ENCODE assay signal across 8 cellular contexts in genomic region chr3:187737401-187738088, GRCh38. TPM values are rescaled to one million over a fixed set of nuclear protein-coding genes. Genes with fewer than 3 reads are reported as not detected.
DNase-seq lines count a peak whose midpoint lies in the region; ATAC-seq and TF ChIP-seq lines count a peak whose summit lies in the region.

No MANE protein-coding gene starts in this region.

- H3K27me3 ChIP-seq in iPS-15b (ENCODE audit: control insufficient read depth, insufficient read depth, low read length), result peaks cover 31% of the 10 kb centered on the region

- H3K27me3 Mint-ChIP-seq in brain, result peaks cover 32% of the 10 kb centered on the region

- peaks cover 60% of the 10 kb centered on the region for H3K4me1 Mint-ChIP-seq in brain

- peaks cover 16% of the 10 kb centered on the region for H3K4me1 ChIP-seq in iPS-15b (ENCODE audit: control insufficient read depth, insufficient read depth, low read length)

- H3K4me3 ChIP-seq in iPS-15b (ENCODE audit: low read depth, low read length) (peak overlapping the region; percentile 90), retinal pigment epithelial cell (ENCODE audit: low read length) (peak overlapping the region; percentile 81)

- no peaks in the 10 kb centered on the region for H3K9me3 ChIP-seq in iPS-15b (ENCODE audit: control insufficient read depth, insufficient read depth, low read length)

- H3K36me3 ChIP-seq in iPS-15b (ENCODE audit: control insufficient read depth, insufficient read depth, low read length), result no peaks in the 10 kb centered on the region

- peaks cover 6% of the 10 kb centered on the region for H3K36me3 Mint-ChIP-seq in brain

- TF ChIP-seq CTCF in brain (conservative IDR thresholded peaks at IDR 0.05) (no peak), retinal pigment epithelial cell (conservative IDR thresholded peaks at IDR 0.05; ENCODE audit: low read depth, low read length) (no peak)

- peak; percentile 34 for DNase-seq in NCI-H82 (lab: John Stamatoyannopoulos, UW)
- no peak for DNase-seq in NCI-H82 treated with DMSO at 0.1 percent for 48 hours (lab: John Stamatoyannopoulos, UW; ENCODE audit: unreplicated experiment)
- peak; percentile 39 for DNase-seq in SK-N-DZ (ENCODE audit: low spot score)
- no peak for DNase-seq in retinal pigment epithelial cell (ENCODE audit: low read depth)
- no peak for DNase-seq in T1000 (lab: John Stamatoyannopoulos, UW)

- H3K9ac ChIP-seq in iPS-15b (ENCODE audit: low read depth, low read length), result peak overlapping the region; percentile 50

- peak overlapping the region in 4 of 5 experiments; percentile 15 to 100 (median 86) for H3K27ac Mint-ChIP-seq in brain

- H3K9me3 Mint-ChIP-seq in brain, result no peaks in the 10 kb centered on the region

- no peak for ATAC-seq in GM19395 (IDR thresholded peaks at IDR 0.05; ENCODE audit: unreplicated experiment)

- peak overlapping the region; percentile 90 to 100 (median 95) for H3K4me3 Mint-ChIP-seq in brain

RNA-seq across cellular contexts. Expression of gene BCL6, which starts 7.7 kb away (rescaled TPM):
- 2.7 and 5.0 TPM in 2 replicates for polyA plus RNA-seq in SK-N-DZ (2014; cell fraction: cytosol; rRNA removed)
- polyA plus RNA-seq in SK-N-DZ (2014; cell fraction: nucleus; rRNA removed), result 11.5 and 25.7 TPM in 2 replicates
- 30.0 TPM for polyA plus RNA-seq in brain (ENCODE audit: insufficient read depth, low read depth, low replicate concordance)

RNA-seq across cellular contexts. Expression of gene RTP2, which starts 35.2 kb away (rescaled TPM):
- not detected in 2 replicates for polyA plus RNA-seq in SK-N-DZ (2014; cell fraction: cytosol; rRNA removed)
- polyA plus RNA-seq in SK-N-DZ (2014; cell fraction: nucleus; rRNA removed), result not detected in 2 replicates
- not detected for polyA plus RNA-seq in brain (ENCODE audit: insufficient read depth, low read depth, low replicate concordance)

Comparison
In these comparisons a context has a peak if more than half of its experiments do, and no peak if none do; other contexts are left out.
1. DNase-seq: peak in NCI-H82 (single experiment) and SK-N-DZ (single experiment); none in NCI-H82 treated with DMSO at 0.1 percent for 48 hours (single experiment), retinal pigment epithelial cell (single experiment) and T1000 (single experiment).